Comparison of ENCODE assay signal across 8 cellular contexts in the genomic region with DNA sequence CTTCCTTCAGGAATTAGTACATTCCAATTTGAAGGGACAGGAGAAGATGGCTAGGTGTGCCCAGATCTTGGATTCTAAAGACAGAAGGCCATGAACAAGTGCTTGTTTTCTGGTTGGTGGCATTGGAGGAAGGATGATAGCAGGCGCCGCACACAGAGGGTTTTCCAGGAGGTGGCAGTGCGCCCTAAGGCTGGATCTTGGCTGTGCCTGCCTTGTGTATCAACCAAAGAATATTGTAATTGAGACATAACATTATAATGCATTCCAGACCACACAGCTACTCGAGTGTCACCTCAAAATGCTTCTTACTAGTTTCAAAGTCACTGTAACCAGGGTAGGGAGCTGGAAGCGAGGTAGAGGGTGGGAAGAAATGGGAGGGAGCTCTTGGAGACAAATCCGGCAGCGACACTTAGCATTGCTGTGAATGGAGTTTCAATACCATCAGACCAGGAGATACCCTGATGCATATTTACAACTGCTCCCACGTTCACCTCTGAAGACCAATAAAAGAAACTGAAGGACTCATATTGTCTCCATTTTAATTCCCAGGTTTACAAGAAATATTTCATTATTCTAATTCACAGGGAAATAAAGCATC. TPM values are rescaled to one million over a fixed set of nuclear protein-coding genes. Genes with fewer than 3 reads are reported as not detected.
DNase-seq lines count a peak whose midpoint lies in the region; ATAC-seq, FAIRE-seq and TF ChIP-seq lines count a peak whose summit lies in the region.

No MANE protein-coding gene starts in this region.

- H3K4me1 ChIP-seq in GM23338 (ENCODE audit: insufficient read depth): peaks cover 31% of the 10 kb centered on the region
- H3K4me1 ChIP-seq in HepG2 (ENCODE audit: insufficient read depth, low read length): no peaks in the 10 kb centered on the region

- H3K27me3 Mint-ChIP-seq in GM23338 (ENCODE audit: insufficient read depth, low read depth, poor library complexity): no peaks in the 10 kb centered on the region

- no peaks in the 10 kb centered on the region for H3K9me2 ChIP-seq in GM23338 (ENCODE audit: insufficient read depth)

- in situ Hi-C loops in HepG2 (cut with HindIII; ENCODE audit: extremely low pct_ligation_motif_present, low pct_unique_long_range_greater_than_20kb): loop anchor here (5.0 to 10.0 kb wide), 2 partner anchors 287 to 490 kb away; no protein-coding TSS in a partner anchor

- H3K27me3 ChIP-seq in GM23338 (ENCODE audit: insufficient read depth): no peaks in the 10 kb centered on the region
- H3K27me3 ChIP-seq in HepG2 (ENCODE audit: control insufficient read depth in 1 of 2, insufficient read depth in 2 of 2, low read length in 2 of 2): peaks cover 0 to 6% of the 10 kb centered on the region in 2 experiments; a peak in 1 of 5 replicates

- peak overlapping the region; percentile 8; the same call in 1 of the 2 replicates for H2AFZ ChIP-seq in GM23338
- H2AFZ ChIP-seq in HepG2 (ENCODE audit: low read length): no peak overlapping the region

- peak; percentile 24 for DNase-seq in 8988T
- peak; percentile 80 for DNase-seq in GM23338 (ENCODE audit: low spot score)
- peak; percentile 55 for DNase-seq in NCI-H345 (lab: John Stamatoyannopoulos, UW)
- peak; percentile 5 to 16 for DNase-seq in activated CD4-positive, alpha-beta T cell treated with anti-CD3 and anti-CD28 coated beads, Interleukin-2, amount 50 U/mL, for 24 hours (ENCODE audit: low read depth in 1 of 2, low spot score in 1 of 2)
- DNase-seq in dermis microvascular lymphatic vessel endothelial cell (ENCODE audit: low read depth in 2 of 2): peak; percentile 62 to 82
- no peak for DNase-seq in HepG2 (ENCODE audit: low spot score)
- DNase-seq in stimulated activated CD4-positive, alpha-beta T cell treated with anti-CD3 and anti-CD28 coated beads, TNF-alpha, amount 100 ng/mL, for 48 hours (ENCODE audit: low read depth in 3 of 3): peak; percentile 16 to 36 (median 29)
- no peak for DNase-seq in mesenteric fat pad (ENCODE audit: low spot score)

- no peak for FAIRE-seq in HepG2 (lab: Jason Lieb, UNC)

- H3K4me3 ChIP-seq in GM23338 (no peak overlapping the region), HepG2 (replicated peaks in 1 of 3; ENCODE audit: insufficient read depth in 1 of 3, low read depth in 2 of 3, low read length in 3 of 3) (no peak overlapping the region)

- H4K20me1 ChIP-seq in GM23338 (replicated peaks; ENCODE audit: insufficient read depth) (no peaks in the 10 kb centered on the region), HepG2 (ENCODE audit: insufficient read depth, low read length) (no peaks in the 10 kb centered on the region)

- H3F3A ChIP-seq in GM23338 (replicated peaks; ENCODE audit: low read depth): no peaks in the 10 kb centered on the region

- no peaks in the 10 kb centered on the region for H3K36me3 ChIP-seq in GM23338 (ENCODE audit: insufficient read depth)
- no peaks in the 10 kb centered on the region for H3K36me3 ChIP-seq in HepG2 (replicated peaks in 1 of 2; ENCODE audit: control insufficient read depth in 1 of 2, insufficient read depth in 2 of 2, low read length in 2 of 2)

- ATAC-seq in GM23338 (peak; percentile 94), HepG2 (peak; percentile 86)

- POLR2A ChIA-PET in HepG2 (lab: Yijun Ruan, JAX): no interaction called here

- CTCF ChIA-PET in HepG2 (lab: Yijun Ruan, JAX; ENCODE audit: low intra/inter-chr PET ratio, low total read pairs): interaction anchor here (0.6 to 1.3 kb wide), 2 partner anchors 449 to 493 kb away, joined by 3 to 8 read pairs; no protein-coding TSS in a partner anchor

- peak overlapping the region; percentile 11; the same call in 1 of the 2 replicates for H3K27ac Mint-ChIP-seq in GM23338

- H3K4me2 ChIP-seq in GM23338: no peak overlapping the region; the same call in 1 of the 2 replicates
- H3K4me2 ChIP-seq in HepG2 (ENCODE audit: low read depth, low read length): no peak overlapping the region

- H3K9ac ChIP-seq in HepG2 (ENCODE audit: insufficient read depth, low read depth, low read length): no peak overlapping the region

- BruUV-seq in HepG2 (replicated peaks; lab: Mats Ljungman, UMichigan): no TSS peak

- TF ChIP-seq EP300 in HepG2 (IDR thresholded peaks at IDR 0.05; ENCODE audit: low read depth in 2 of 2, low read length in 2 of 2) (no peak), HepG2 (CRISPR knock-in tag; IDR thresholded peaks at IDR 0.05; ENCODE audit: borderline replicate concordance) (no peak)

- H3K79me2 ChIP-seq in GM23338 (replicated peaks; ENCODE audit: insufficient read depth) (no peaks in the 10 kb centered on the region), HepG2 (ENCODE audit: insufficient read depth, low read length) (no peaks in the 10 kb centered on the region)

- no peak overlapping the region for H3K4me3 Mint-ChIP-seq in GM23338

- H3K9me3 ChIP-seq in HepG2 (ENCODE audit: low read length): no peaks in the 10 kb centered on the region

- WGBS in HepG2 (ENCODE audit: low lambda C conversion rate): 27% methylated on average over 8 of the region's 8 CpGs

- H3K27ac ChIP-seq in GM23338 (ENCODE audit: low read depth) (no peak overlapping the region), HepG2 (ENCODE audit: extremely low read length, insufficient read depth, low read length) (no peak overlapping the region)

- peaks cover 29% of the 10 kb centered on the region for H3K4me1 Mint-ChIP-seq in GM23338

- H3K36me3 Mint-ChIP-seq in GM23338 (ENCODE audit: low read depth): no peaks in the 10 kb centered on the region

- TF ChIP-seq CTCF in GM23338 (conservative IDR thresholded peaks at IDR 0.05; ENCODE audit: low read depth in 2 of 2): peak; percentile 89 to 95
- TF ChIP-seq CTCF in HepG2 (CRISPR knock-in tag; IDR thresholded peaks at IDR 0.05): peak; percentile 67

- intact Hi-C loops in HepG2 (cut with micrococcal nuclease; ENCODE audit: unreplicated experiment): loop anchor here (1.0 to 10.0 kb wide), 2 partner anchors 183 to 493 kb away; partner anchors contain the start of gene KLF7

- TF ChIP-seq RAD21 in HepG2 (CRISPR knock-in tag; IDR thresholded peaks at IDR 0.05): peak; percentile 61

- H3K9me3 Mint-ChIP-seq in GM23338: no peaks in the 10 kb centered on the region

- TF ChIP-seq POLR2A in HepG2 (IDR thresholded peaks at IDR 0.05; ENCODE audit: insufficient read depth in 1 of 2, low read depth in 2 of 2, low read length in 2 of 2): no peak

TF ChIP-seq in GM23338, 12 proteins besides CTCF, POLR2A, EP300 and RAD21 (continues in another document):
- TF ChIP-seq ZNF331 (CRISPR knock-in tag; IDR thresholded peaks at IDR 0.05; ENCODE audit: low read depth): no peak
- no peak for TF ChIP-seq STAT1 (IDR thresholded peaks at IDR 0.05; ENCODE audit: unreplicated experiment)

TF ChIP-seq in HepG2, 621 proteins besides CTCF, POLR2A, EP300 and RAD21 (continues in another document):
- TF ChIP-seq, protein P1, sequence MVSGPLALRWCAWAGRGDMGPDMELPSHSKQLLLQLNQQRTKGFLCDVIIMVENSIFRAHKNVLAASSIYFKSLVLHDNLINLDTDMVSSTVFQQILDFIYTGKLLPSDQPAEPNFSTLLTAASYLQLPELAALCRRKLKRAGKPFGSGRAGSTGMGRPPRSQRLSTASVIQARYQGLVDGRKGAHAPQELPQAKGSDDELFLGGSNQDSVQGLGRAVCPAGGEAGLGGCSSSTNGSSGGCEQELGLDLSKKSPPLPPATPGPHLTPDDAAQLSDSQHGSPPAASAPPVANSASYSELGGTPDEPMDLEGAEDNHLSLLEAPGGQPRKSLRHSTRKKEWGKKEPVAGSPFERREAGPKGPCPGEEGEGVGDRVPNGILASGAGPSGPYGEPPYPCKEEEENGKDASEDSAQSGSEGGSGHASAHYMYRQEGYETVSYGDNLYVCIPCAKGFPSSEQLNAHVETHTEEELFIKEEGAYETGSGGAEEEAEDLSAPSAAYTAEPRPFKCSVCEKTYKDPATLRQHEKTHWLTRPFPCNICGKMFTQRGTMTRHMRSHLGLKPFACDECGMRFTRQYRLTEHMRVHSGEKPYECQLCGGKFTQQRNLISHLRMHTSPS (CRISPR knock-in tag; IDR thresholded peaks at IDR 0.05; ENCODE audit: low read depth): no peak
- no peak for TF ChIP-seq HOXD1 (CRISPR knock-in tag; IDR thresholded peaks at IDR 0.05)

RNA-seq across cellular contexts. Expression of gene CPO, which starts 42.5 kb away (rescaled TPM):
- 0.94 TPM in 1 of 2 replicates, not detected in the other for total RNA-seq in GM23338 (2014; rRNA removed; shearing (Covaris generic))
- 0.90 and 0.91 TPM in 2 replicates for polyA plus RNA-seq in GM23338 (2016; fragmentation: Nextera tagmentation; extraction: Ambion mirVana)
- total RNA-seq in dermis microvascular lymphatic vessel endothelial cell: not detected in 2 replicates
- total RNA-seq in HepG2 (2016; rRNA removed; fragmentation: Illumina TruSeq; extraction: Trizol): not detected in 2 replicates
- total RNA-seq in HepG2 (2016; cell fraction: cytosol; rRNA removed; fragmentation: Illumina TruSeq; extraction: Trizol; ENCODE audit: low read depth): not detected in 2 replicates
- total RNA-seq in HepG2 (2016; cell fraction: insoluble cytoplasmic fraction; rRNA removed; fragmentation: Illumina TruSeq; extraction: Trizol): not detected in 2 replicates
- total RNA-seq in HepG2 (2016; cell fraction: membrane; rRNA removed; fragmentation: Illumina TruSeq; extraction: Trizol): not detected in 2 replicates
- not detected in 2 replicates for total RNA-seq in HepG2 (2016; cell fraction: nucleus; rRNA removed; fragmentation: Illumina TruSeq; extraction: Trizol)
- polyA plus RNA-seq in HepG2 (2011; rRNA removed): 0.07 TPM in 1 of 2 replicates, not detected in the other
- not detected in 2 replicates for polyA plus RNA-seq in HepG2 (2011; cell fraction: cytosol; rRNA removed)
- polyA plus RNA-seq in HepG2 (2011; cell fraction: nucleus; rRNA removed): 0.17 TPM in 1 of 2 replicates, not detected in the other
- not detected in 2 replicates for polyA plus RNA-seq in HepG2 (2012)
- polyA plus RNA-seq in HepG2 (2016; cell fraction: cytosol; fragmentation: Illumina TruSeq; extraction: Trizol; ENCODE audit: low read depth): not detected in 2 replicates
- polyA plus RNA-seq in HepG2 (2016; cell fraction: insoluble cytoplasmic fraction; fragmentation: Illumina TruSeq; extraction: Trizol; ENCODE audit: low read depth): not detected in 2 replicates
- polyA plus RNA-seq in HepG2 (2016; cell fraction: membrane; fragmentation: Illumina TruSeq; extraction: Trizol; ENCODE audit: low read depth): not detected in 2 replicates
- not detected in 2 replicates for polyA plus RNA-seq in HepG2 (2016; cell fraction: nucleus; fragmentation: Illumina TruSeq; extraction: Trizol; ENCODE audit: insufficient read depth, low read depth)
- not detected in 2 replicates for polyA minus RNA-seq in HepG2 (2011; rRNA and poly(A)+ RNA removed; ENCODE audit: low replicate concordance)
- polyA minus RNA-seq in HepG2 (2011; cell fraction: cytosol; rRNA and poly(A)+ RNA removed): not detected in 2 replicates
- polyA minus RNA-seq in HepG2 (2011; cell fraction: nucleus; rRNA and poly(A)+ RNA removed): not detected in 2 replicates
- total RNA-seq in mesenteric fat pad: 0.84 TPM

Comparison
In these comparisons a context has a peak if more than half of its experiments do, and no peak if none do; other contexts are left out.
1. DNase-seq: peak in 8988T (single experiment), GM23338 (single experiment), NCI-H345 (single experiment), activated CD4-positive, alpha-beta T cell treated with anti-CD3 and anti-CD28 coated beads, Interleukin-2, amount 50 U/mL, for 24 hours (2 of 2), dermis microvascular lymphatic vessel endothelial cell (2 of 2) and stimulated activated CD4-positive, alpha-beta T cell treated with anti-CD3 and anti-CD28 coated beads, TNF-alpha, amount 100 ng/mL, for 48 hours (3 of 3); none in HepG2 (single experiment) and mesenteric fat pad (single experiment).